Comparison of ENCODE assay signal across 20 cellular contexts in genomic region chr10:87045434-87045938, GRCh38. TPM values are rescaled to one million over a fixed set of nuclear protein-coding genes. Genes with fewer than 3 reads are reported as not detected.
DNase-seq lines count a peak whose midpoint lies in the region; ATAC-seq and TF ChIP-seq lines count a peak whose summit lies in the region.
"Had no signal": no experiment of that assay in that cellular context is flagged by ENCODE, and none has a peak within 500 bp of the region (broad histone marks: within the 10 kb centered on the region; RNA-seq: fewer than 3 reads in every experiment).

No MANE protein-coding gene starts in this region.

- no peak overlapping the region for H3K27ac ChIP-seq in CD4-positive, CD25-positive, alpha-beta regulatory T cell (ENCODE audit: insufficient read depth, low read length, poor library complexity, severe bottlenecking)
- H3K27ac ChIP-seq: BLaER1 had no signal

- no peaks in the 10 kb centered on the region for H3K36me3 Mint-ChIP-seq in activated naive CD4-positive, alpha-beta T cell treated with anti-CD3 and anti-CD28 coated beads, Interleukin-2, amount 50 U/mL, for 72 hours
- H3K36me3 Mint-ChIP-seq in CD4-positive, CD25-positive, alpha-beta regulatory T cell: peaks cover 35% of the 10 kb centered on the region
- H3K36me3 Mint-ChIP-seq in T-helper 17 cell (ENCODE audit: low read depth): peaks cover 8% of the 10 kb centered on the region
- H3K36me3 Mint-ChIP-seq in nephron progenitor cell (ENCODE audit: low read depth): peaks cover 42% of the 10 kb centered on the region

- H3K27me3 Mint-ChIP-seq in CD4-positive, CD25-positive, alpha-beta regulatory T cell: no peaks in the 10 kb centered on the region
- H3K27me3 Mint-ChIP-seq in T-helper 17 cell (no peaks in the 10 kb centered on the region), nephron progenitor cell (ENCODE audit: low read depth, poor library complexity) (peaks cover 2% of the 10 kb centered on the region)
- H3K27me3 Mint-ChIP-seq: CD4-positive, alpha-beta T cell had no signal

- no peaks in the 10 kb centered on the region for H3K9me3 ChIP-seq in CD4-positive, CD25-positive, alpha-beta regulatory T cell (ENCODE audit: control insufficient read depth in 2 of 2, low read length in 2 of 2)
- H3K9me3 ChIP-seq in T-helper 17 cell (ENCODE audit: control insufficient read depth, low read length, poor library complexity, severe bottlenecking): no peaks in the 10 kb centered on the region
- H3K9me3 ChIP-seq: BE2C, BLaER1 had no signal

- no peaks in the 10 kb centered on the region for H3K4me1 ChIP-seq in CD4-positive, CD25-positive, alpha-beta regulatory T cell (ENCODE audit: control insufficient read depth, insufficient read depth, low read length, poor library complexity, severe bottlenecking)
- H3K4me1 ChIP-seq: BE2C, BLaER1 had no signal

- no peak for TF ChIP-seq CTCF in nephron progenitor cell (IDR thresholded peaks at IDR 0.05)

- H3K27ac Mint-ChIP-seq in activated naive CD4-positive, alpha-beta T cell treated with anti-CD3 and anti-CD28 coated beads, Interleukin-2, amount 50 U/mL, for 72 hours: peak overlapping the region; percentile 46 to 80
- peak overlapping the region in 2 of 3 donors; percentile 42 to 44 for H3K27ac Mint-ChIP-seq in CD4-positive, CD25-positive, alpha-beta regulatory T cell
- H3K27ac Mint-ChIP-seq in T-helper 17 cell (peak overlapping the region; percentile 37), nephron progenitor cell (peak overlapping the region; percentile 72)
- H3K27ac Mint-ChIP-seq: CD4-positive, alpha-beta T cell; CD8-positive, alpha-beta T cell had no signal

- no peak overlapping the region for H3K4me3 ChIP-seq in CD4-positive, CD25-positive, alpha-beta regulatory T cell (ENCODE audit: low read depth, low read length)
- H3K4me3 ChIP-seq: BLaER1 had no signal

- H3K27me3 ChIP-seq in CD4-positive, CD25-positive, alpha-beta regulatory T cell (ENCODE audit: control insufficient read depth, insufficient read depth, low read length): no peaks in the 10 kb centered on the region
- H3K27me3 ChIP-seq: BE2C, BLaER1 had no signal

- no peak for ATAC-seq in activated naive CD4-positive, alpha-beta T cell treated with anti-CD3 and anti-CD28 coated beads, Interleukin-2, amount 50 U/mL, for 72 hours
- ATAC-seq in CD4-positive, CD25-positive, alpha-beta regulatory T cell (ENCODE audit: low read depth in 2 of 2): no peak
- no peak for ATAC-seq in T-helper 17 cell
- ATAC-seq in HG02588 (IDR thresholded peaks at IDR 0.05; ENCODE audit: unreplicated experiment): no peak
- ATAC-seq: CD8-positive, alpha-beta T cell had no signal

- H3K4me3 Mint-ChIP-seq in CD4-positive, CD25-positive, alpha-beta regulatory T cell: no peak overlapping the region
- peak overlapping the region; percentile 52 for H3K4me3 Mint-ChIP-seq in T-helper 17 cell
- no peak overlapping the region for H3K4me3 Mint-ChIP-seq in nephron progenitor cell
- H3K4me3 Mint-ChIP-seq: CD14-positive monocyte; CD4-positive, alpha-beta T cell; CD8-positive, alpha-beta T cell had no signal

- peaks cover 41% of the 10 kb centered on the region for H3K36me3 ChIP-seq in CD4-positive, CD25-positive, alpha-beta regulatory T cell (ENCODE audit: control insufficient read depth, insufficient read depth, low read length)

- no peaks in the 10 kb centered on the region for H3K4me1 Mint-ChIP-seq in CD4-positive, CD25-positive, alpha-beta regulatory T cell
- H3K4me1 Mint-ChIP-seq in T-helper 17 cell: peaks cover 2% of the 10 kb centered on the region
- no peaks in the 10 kb centered on the region for H3K4me1 Mint-ChIP-seq in nephron progenitor cell
- H3K4me1 Mint-ChIP-seq: CD14-positive monocyte had no signal

- H3K9me3 Mint-ChIP-seq in activated naive CD4-positive, alpha-beta T cell treated with anti-CD3 and anti-CD28 coated beads, Interleukin-2, amount 50 U/mL, for 72 hours: no peaks in the 10 kb centered on the region
- H3K9me3 Mint-ChIP-seq in CD4-positive, CD25-positive, alpha-beta regulatory T cell: peaks cover 0 to 3% (median 0%) of the 10 kb centered on the region in 7 donors
- H3K9me3 Mint-ChIP-seq in nephron progenitor cell: no peaks in the 10 kb centered on the region
- H3K9me3 Mint-ChIP-seq: CD14-positive monocyte; CD4-positive, alpha-beta T cell; CD8-positive, alpha-beta T cell had no signal

- no peak for DNase-seq in activated naive CD4-positive, alpha-beta T cell treated with anti-CD3 and anti-CD28 coated beads, Interleukin-2, amount 50 U/mL, for 72 hours (ENCODE audit: low spot score in 2 of 2)
- no peak for DNase-seq in activated naive CD4-positive, alpha-beta T cell treated with anti-CD3 and anti-CD28 coated beads, Interleukin-2, amount 50 U/mL, for 16 hours
- DNase-seq in CD4-positive, CD25-positive, alpha-beta regulatory T cell: no peak
- DNase-seq in T-helper 17 cell: no peak
- no peak for DNase-seq in nephron progenitor cell
- no peak for DNase-seq in COLO668 (lab: John Stamatoyannopoulos, UW; ENCODE audit: unreplicated experiment)
- DNase-seq: 8988T; ACHN; BE2C; C1 segment of cervical spinal cord; CD4-positive, alpha-beta T cell; CD8-positive, alpha-beta T cell; COR-L47; DMS79 treated with DMSO at 0.1 percent for 48 hours; GF-D8 had no signal

RNA-seq across cellular contexts. Expression of gene FAM25A, which starts 25.4 kb away (rescaled TPM):
- not detected for total RNA-seq in activated naive CD4-positive, alpha-beta T cell treated with anti-CD3 and anti-CD28 coated beads, Interleukin-2, amount 50 U/mL, for 72 hours
- total RNA-seq in CD4-positive, CD25-positive, alpha-beta regulatory T cell: not detected
- not detected for polyA plus RNA-seq in CD4-positive, CD25-positive, alpha-beta regulatory T cell
- total RNA-seq in T-helper 17 cell: not detected
- total RNA-seq: A673; CD4-positive, alpha-beta T cell; CD8-positive, alpha-beta T cell had no signal
- polyA plus RNA-seq: AG04450, CD14-positive monocyte had no signal

RNA-seq across cellular contexts. Expression of gene GLUD1, which starts 49.2 kb away (rescaled TPM):
- total RNA-seq in activated naive CD4-positive, alpha-beta T cell treated with anti-CD3 and anti-CD28 coated beads, Interleukin-2, amount 50 U/mL, for 72 hours: 100 to 1,000 TPM; 116 to 173 TPM
- total RNA-seq in CD4-positive, CD25-positive, alpha-beta regulatory T cell: 124 TPM
- 100 to 1,000 TPM; 122 to 157 (median 130) TPM for polyA plus RNA-seq in CD4-positive, CD25-positive, alpha-beta regulatory T cell
- total RNA-seq in T-helper 17 cell: 100 to 1,000 TPM; 107 TPM

RNA-seq across cellular contexts. Expression of gene SHLD2, which starts 49.5 kb away (rescaled TPM):
- total RNA-seq in activated naive CD4-positive, alpha-beta T cell treated with anti-CD3 and anti-CD28 coated beads, Interleukin-2, amount 50 U/mL, for 72 hours: 10 to 100 TPM; 24.5 to 30.5 TPM
- total RNA-seq in CD4-positive, CD25-positive, alpha-beta regulatory T cell: 30.5 TPM
- 10 to 100 TPM; 20.9 to 32.8 (median 22.8) TPM for polyA plus RNA-seq in CD4-positive, CD25-positive, alpha-beta regulatory T cell
- total RNA-seq in T-helper 17 cell: 10 to 100 TPM; 28.9 to 31.3 TPM
